ENCODE assay signal across 16 cellular contexts in genomic region chr22:23068096-23068831, GRCh38. TPM values are rescaled to one million over a fixed set of nuclear protein-coding genes. Genes with fewer than 3 reads are reported as not detected.
DNase-seq lines count a peak whose midpoint lies in the region; ATAC-seq, FAIRE-seq and TF ChIP-seq lines count a peak whose summit lies in the region.
"Had no signal": no experiment of that assay in that cellular context is flagged by ENCODE, and none has a peak within 500 bp of the region (broad histone marks: within the 10 kb centered on the region; RNA-seq: fewer than 3 reads in every experiment).

No MANE protein-coding gene starts in this region.

- H3K9ac ChIP-seq in K562 (ENCODE audit: insufficient read depth in 1 of 2, low read depth in 2 of 2, low read length in 2 of 2) = peak overlapping the region in 1 of 2 experiments; percentile 2; a peak in 1 of 4 replicates

- H2AFZ ChIP-seq in K562 (ENCODE audit: low read depth, low read length) = no peak overlapping the region

- no peaks in the 10 kb centered on the region for H3K36me3 Mint-ChIP-seq in activated naive CD4-positive, alpha-beta T cell treated with anti-CD3 and anti-CD28 coated beads, Interleukin-2, amount 10 ng/mL, durations not matched to agents 7 days and 5 days
- no peaks in the 10 kb centered on the region for H3K36me3 Mint-ChIP-seq in natural killer cell treated with Interleukin-12 subunit alpha and Interleukin-12 subunit beta and Interleukin-15 and Interleukin-18, amount 100 ng/mL, for 72 hours
- H3K36me3 Mint-ChIP-seq: activated naive CD4-positive, alpha-beta T cell treated with anti-CD3 and anti-CD28 coated beads, Interleukin-2, amount 50 U/mL, for 72 hours had no signal

- no peak for FAIRE-seq in K562 (lab: Jason Lieb, UNC)
- FAIRE-seq in GM12891 (lab: Jason Lieb, UNC) = no peak

- no peaks in the 10 kb centered on the region for H3K79me2 ChIP-seq in K562 (ENCODE audit: control insufficient read depth, insufficient read depth, low read length)

- TF ChIP-seq EP300 in K562 (IDR thresholded peaks at IDR 0.05; ENCODE audit: low read length) = no peak

- H4K20me1 ChIP-seq in K562 (replicated peaks; ENCODE audit: control insufficient read depth, insufficient read depth, low read length) = peaks cover 86% of the 10 kb centered on the region

- intact Hi-C loops in K562 (cut with micrococcal nuclease) (no loop called here), upper lobe of right lung (cut with DNase I) (no loop called here)

- no peak overlapping the region for H3K4me2 ChIP-seq in K562 (ENCODE audit: insufficient read depth, low read length)

- H3K4me3 ChIP-seq in K562 = no peak overlapping the region
- H3K4me3 ChIP-seq in upper lobe of right lung = no peak overlapping the region
- H3K4me3 ChIP-seq: esophagus squamous epithelium had no signal

- BruUV-seq in K562 (replicated peaks; lab: Mats Ljungman, UMichigan) = no TSS peak

- DNase-seq in activated naive CD4-positive, alpha-beta T cell treated with anti-CD3 and anti-CD28 coated beads, Interleukin-2, amount 10 ng/mL, durations not matched to agents 7 days and 5 days = peak; percentile 18
- no peak for DNase-seq in activated naive CD4-positive, alpha-beta T cell (lab: John Stamatoyannopoulos, UW)
- DNase-seq in K562 (ENCODE audit: extremely low read depth in 1 of 4, low spot score in 3 of 4) (peak in 1 of 4 experiments; percentile 47), upper lobe of right lung (peak; percentile 44), GM20000 (ENCODE audit: low spot score) (no peak), GM12891 (ENCODE audit: insufficient read length, low spot score) (no peak), SHP77 treated with DMSO at 0.1 percent for 48 hours (lab: John Stamatoyannopoulos, UW) (no peak)
- peak; percentile 55 for DNase-seq in natural killer cell treated with Interleukin-12 subunit alpha and Interleukin-12 subunit beta and Interleukin-15 and Interleukin-18, amount 100 ng/mL, for 72 hours (ENCODE audit: low spot score)
- DNase-seq: ACHN; activated CD4-positive, alpha-beta T cell treated with anti-CD3 and anti-CD28 coated beads, Interleukin-2, amount 50 U/mL, for 1 hour; cerebellar nuclear complex; esophagus squamous epithelium; NCI-H187 treated with DMSO at 0.1 percent for 48 hours; NCI-H526 had no signal

- no peaks in the 10 kb centered on the region for H3K9me3 Mint-ChIP-seq in activated naive CD4-positive, alpha-beta T cell treated with anti-CD3 and anti-CD28 coated beads, Interleukin-2, amount 10 ng/mL, durations not matched to agents 7 days and 5 days
- no peaks in the 10 kb centered on the region for H3K9me3 Mint-ChIP-seq in natural killer cell treated with Interleukin-12 subunit alpha and Interleukin-12 subunit beta and Interleukin-15 and Interleukin-18, amount 100 ng/mL, for 72 hours
- H3K9me3 Mint-ChIP-seq: activated naive CD4-positive, alpha-beta T cell treated with anti-CD3 and anti-CD28 coated beads, Interleukin-2, amount 50 U/mL, for 72 hours had no signal

- ATAC-seq in K562 = no peak
- no peak for ATAC-seq in natural killer cell treated with Interleukin-12 subunit alpha and Interleukin-12 subunit beta and Interleukin-15 and Interleukin-18, amount 100 ng/mL, for 72 hours
- ATAC-seq in upper lobe of right lung = no peak
- ATAC-seq: activated naive CD4-positive, alpha-beta T cell treated with anti-CD3 and anti-CD28 coated beads, Interleukin-2, amount 50 U/mL, for 72 hours; T-helper 17 cell had no signal

- POLR2A ChIA-PET in K562 (lab: Yijun Ruan, JAX) = interaction anchor here (0.7 to 9.8 kb wide), 15 partner anchors 6 to 1083 kb away, joined by 3 to 136 read pairs (median 10); partner anchors contain the start of genes GNAZ and RAB36

- H3K4me3 Mint-ChIP-seq in activated naive CD4-positive, alpha-beta T cell treated with anti-CD3 and anti-CD28 coated beads, Interleukin-2, amount 10 ng/mL, durations not matched to agents 7 days and 5 days = no peak overlapping the region
- H3K4me3 Mint-ChIP-seq in natural killer cell treated with Interleukin-12 subunit alpha and Interleukin-12 subunit beta and Interleukin-15 and Interleukin-18, amount 100 ng/mL, for 72 hours = no peak overlapping the region

- peaks cover 6% of the 10 kb centered on the region for H3K9me1 ChIP-seq in K562 (ENCODE audit: control insufficient read depth, insufficient read depth, low read length)

- H3K27ac ChIP-seq in K562 (ENCODE audit: extremely low read depth, low read depth, low read length) = no peak overlapping the region
- no peak overlapping the region for H3K27ac ChIP-seq in upper lobe of right lung
- H3K27ac ChIP-seq: esophagus squamous epithelium had no signal

- H3K4me1 ChIP-seq in K562 (replicated peaks in 1 of 2; ENCODE audit: control insufficient read depth in 2 of 2, insufficient read depth in 2 of 2, low read length in 2 of 2) (peaks cover 4 to 22% of the 10 kb centered on the region in 2 experiments; a peak in 4 of 5 replicates), upper lobe of right lung (no peaks in the 10 kb centered on the region)

- no peak overlapping the region for H3K27ac Mint-ChIP-seq in activated naive CD4-positive, alpha-beta T cell treated with anti-CD3 and anti-CD28 coated beads, Interleukin-2, amount 10 ng/mL, durations not matched to agents 7 days and 5 days
- H3K27ac Mint-ChIP-seq in natural killer cell treated with Interleukin-12 subunit alpha and Interleukin-12 subunit beta and Interleukin-15 and Interleukin-18, amount 100 ng/mL, for 72 hours = peak overlapping the region in 1 of 2 donors; percentile 1
- H3K27ac Mint-ChIP-seq: activated naive CD4-positive, alpha-beta T cell treated with anti-CD3 and anti-CD28 coated beads, Interleukin-2, amount 50 U/mL, for 72 hours; T-helper 17 cell had no signal

- in situ Hi-C loops in K562 (cut with MboI) = no loop called here

- CTCF ChIA-PET in activated naive CD4-positive, alpha-beta T cell treated with anti-CD3 and anti-CD28 coated beads, Interleukin-2, amount 10 ng/mL, durations not matched to agents 7 days and 5 days (lab: Charles Lee) = no interaction called here
- CTCF ChIA-PET in K562 (lab: Yijun Ruan, JAX; ENCODE audit: low intra/inter-chr PET ratio) = no interaction called here

- H3K9me3 ChIP-seq in K562 (replicated peaks; ENCODE audit: control insufficient read depth, insufficient read depth, low read depth, low read length) (no peaks in the 10 kb centered on the region), upper lobe of right lung (no peaks in the 10 kb centered on the region)
- H3K9me3 ChIP-seq: esophagus squamous epithelium had no signal

- 2% methylated on average over 8 of the region's 8 CpGs for WGBS in K562 (ENCODE audit: insufficient coverage, low coverage, missing lambda C conversion rate)

- TF ChIP-seq POLR2A in K562 (conservative IDR thresholded peaks at IDR 0.05) (no peak), GM12891 (IDR thresholded peaks at IDR 0.05; ENCODE audit: low read depth, low read length) (no peak)

- peaks cover 76% of the 10 kb centered on the region for H3K27me3 Mint-ChIP-seq in activated naive CD4-positive, alpha-beta T cell treated with anti-CD3 and anti-CD28 coated beads, Interleukin-2, amount 10 ng/mL, durations not matched to agents 7 days and 5 days
- H3K27me3 Mint-ChIP-seq in natural killer cell treated with Interleukin-12 subunit alpha and Interleukin-12 subunit beta and Interleukin-15 and Interleukin-18, amount 100 ng/mL, for 72 hours = peaks cover 0 to 7% of the 10 kb centered on the region in 2 donors

- peaks cover 72 to 93% of the 10 kb centered on the region in 2 experiments for H3K27me3 ChIP-seq in K562 (ENCODE audit: control insufficient read depth in 2 of 2, insufficient read depth in 2 of 2, low read length in 2 of 2)
- H3K27me3 ChIP-seq in upper lobe of right lung = no peaks in the 10 kb centered on the region

- TF ChIP-seq RAD21 in K562 (CRISPR knock-in tag; conservative IDR thresholded peaks at IDR 0.05 in 1 of 2, IDR thresholded peaks at IDR 0.05 in 1 of 2) = no peak

- peaks cover 12% of the 10 kb centered on the region for H3K4me1 Mint-ChIP-seq in activated naive CD4-positive, alpha-beta T cell treated with anti-CD3 and anti-CD28 coated beads, Interleukin-2, amount 10 ng/mL, durations not matched to agents 7 days and 5 days
- H3K4me1 Mint-ChIP-seq in natural killer cell treated with Interleukin-12 subunit alpha and Interleukin-12 subunit beta and Interleukin-15 and Interleukin-18, amount 100 ng/mL, for 72 hours (ENCODE audit: low read depth in 2 of 2) = peaks cover 5 to 11% of the 10 kb centered on the region in 2 donors

- no peak for TF ChIP-seq CTCF in K562 (IDR thresholded peaks at IDR 0.05 in 2 of 3, conservative IDR thresholded peaks at IDR 0.05 in 1 of 3; ENCODE audit: insufficient read depth in 2 of 3, low read depth in 1 of 3, low read length in 3 of 3)
- no peak for TF ChIP-seq CTCF in upper lobe of right lung (IDR thresholded peaks at IDR 0.05)
- no peak for TF ChIP-seq CTCF in GM20000 (IDR thresholded peaks at IDR 0.05; ENCODE audit: extremely low read depth, missing control alignments)

- H3K36me3 ChIP-seq in K562 (ENCODE audit: control insufficient read depth, insufficient read depth, low read length) = no peaks in the 10 kb centered on the region
- no peaks in the 10 kb centered on the region for H3K36me3 ChIP-seq in upper lobe of right lung
- H3K36me3 ChIP-seq: esophagus squamous epithelium had no signal

TF ChIP-seq in GM12891, 5 proteins besides CTCF, POLR2A, EP300 and RAD21 (continues in another document):
- TF ChIP-seq SPI1 (IDR thresholded peaks at IDR 0.05; ENCODE audit: low read depth, low read length) = no peak

RNA-seq across cellular contexts. Expression of gene GNAZ, which starts 2.1 kb away (rescaled TPM):
- 0.79 and 1.2 TPM in 2 replicates for total RNA-seq in K562 (2011; cell fraction: chromatin; rRNA removed; ENCODE audit: low replicate concordance)
- total RNA-seq in K562 (2011; cell fraction: nucleolus; rRNA removed) = 0.50 and 0.79 TPM in 2 replicates
- total RNA-seq in K562 (2011; cell fraction: nucleoplasm; rRNA removed) = 0.29 and 0.46 TPM in 2 replicates
- 0.14 and 0.24 TPM in 2 replicates for total RNA-seq in K562 (2014; rRNA removed)
- total RNA-seq in K562 (2014; rRNA removed; fragmentation: Illumina TruSeq; extraction: Trizol) = 0.04 and 0.10 TPM in 2 replicates
- total RNA-seq in K562 (2015; rRNA removed; fragmentation: Illumina TruSeq; extraction: Trizol) = 0.04 and 0.11 TPM in 2 replicates
- total RNA-seq in K562 (2021) = 0.22 and 0.74 TPM in 2 replicates
- polyA plus RNA-seq in K562 (2011; rRNA removed) = 0.13 and 0.22 TPM in 2 replicates
- polyA plus RNA-seq in K562 (2011; cell fraction: cytosol; rRNA removed) = 0.15 and 0.31 TPM in 2 replicates
- polyA plus RNA-seq in K562 (2011; cell fraction: nucleus; rRNA removed) = 0.35 and 0.60 TPM in 2 replicates
- polyA plus RNA-seq in K562 (2012) = 0.14 and 0.26 TPM in 2 replicates
- 0.12 and 0.13 TPM in 2 replicates for polyA plus RNA-seq in K562 (2014; fragmentation: Illumina TruSeq; extraction: Trizol)
- not detected for polyA plus RNA-seq in K562 (2014; fragmentation: Nextera tagmentation; extraction: Ambion mirVana)
- polyA plus RNA-seq in K562 (2014; rRNA removed) = 0.18 TPM in 1 of 2 replicates, not detected in the other
- 0.21 and 0.32 TPM in 2 replicates for polyA minus RNA-seq in K562 (2011; rRNA and poly(A)+ RNA removed)
- polyA minus RNA-seq in K562 (2011; cell fraction: cytosol; rRNA and poly(A)+ RNA removed) = 0.57 TPM in 1 of 2 replicates, not detected in the other
- 0.40 and 0.67 TPM in 2 replicates for polyA minus RNA-seq in K562 (2011; cell fraction: nucleus; rRNA and poly(A)+ RNA removed)
- total RNA-seq in natural killer cell treated with Interleukin-12 subunit alpha and Interleukin-12 subunit beta and Interleukin-15 and Interleukin-18, amount 100 ng/mL, for 72 hours = 1 to 10 TPM in 1 of 2 donors, under 1 TPM in 1; 0.98 to 2.6 TPM
- total RNA-seq in upper lobe of right lung = 3.0 TPM
- 0.09 TPM for polyA plus RNA-seq in GM12891 (2012; ENCODE audit: low read depth, missing spikeins)

Comparison
In these comparisons a context has a peak if more than half of its experiments do, and no peak if none do; other contexts are left out.
1. DNase-seq: peak in activated naive CD4-positive, alpha-beta T cell treated with anti-CD3 and anti-CD28 coated beads, Interleukin-2, amount 10 ng/mL, durations not matched to agents 7 days and 5 days (single experiment), natural killer cell treated with Interleukin-12 subunit alpha and Interleukin-12 subunit beta and Interleukin-15 and Interleukin-18, amount 100 ng/mL, for 72 hours (single experiment) and upper lobe of right lung (single experiment); none in activated naive CD4-positive, alpha-beta T cell (0 of 4), GM20000 (single experiment), GM12891 (single experiment) and SHP77 treated with DMSO at 0.1 percent for 48 hours (single experiment).